11 cellular contexts compared by ENCODE assay signal in genomic region chr2:200419325-200419724, GRCh38.
A peak's percentile ranks its signal among the peaks of the same experiment; 100 is the strongest.
DNase-seq lines count a peak whose midpoint lies in the region; TF ChIP-seq lines count a peak whose summit lies in the region.
"Had no signal": no experiment of that assay in that cellular context is flagged by ENCODE, and none has a peak within 500 bp of the region (broad histone marks: within the 10 kb centered on the region; RNA-seq: fewer than 3 reads in every experiment).

No MANE protein-coding gene starts in this region.

- POLR2A ChIA-PET in CD4-positive, alpha-beta memory T cell (lab: Charles Lee; ENCODE audit: partially characterized antibody), result interaction anchor here (0.7 kb wide), 1 partner anchor 62 kb away, joined by 3 read pairs; no protein-coding TSS in a partner anchor

- no peak overlapping the region for H4K91ac ChIP-seq in H9 (ENCODE audit: insufficient read length, low read depth, low read length)

- no peaks in the 10 kb centered on the region for H3K4me1 ChIP-seq in H9 (ENCODE audit: insufficient read depth, low read length)
- no peaks in the 10 kb centered on the region for H3K4me1 ChIP-seq in endodermal cell (ENCODE audit: control insufficient read depth, insufficient read depth, low read length)
- no peaks in the 10 kb centered on the region for H3K4me1 ChIP-seq in CD4-positive, alpha-beta memory T cell (ENCODE audit: insufficient read depth, low read length)

- no peak overlapping the region for H2BK20ac ChIP-seq in H9 (ENCODE audit: low read depth, low read length, poor library complexity, severe bottlenecking)

- no peak overlapping the region for H4K5ac ChIP-seq in H9 (ENCODE audit: insufficient read length, low read depth, low read length)

- no peak overlapping the region for H4K8ac ChIP-seq in H9 (replicated peaks; ENCODE audit: insufficient read length, low read depth, low read length)

- CTCF ChIA-PET in CD4-positive, alpha-beta memory T cell (lab: Charles Lee; ENCODE audit: partially characterized antibody), result no interaction called here

- H3K36me3 Mint-ChIP-seq in H9 (ENCODE audit: insufficient read depth in 1 of 3, low read depth in 3 of 3) (peaks cover 10 to 36% (median 16%) of the 10 kb centered on the region in 3 experiments; a peak in 6 of 7 replicates), endodermal cell (ENCODE audit: low read depth) (peaks cover 41% of the 10 kb centered on the region), progenitor cell of endocrine pancreas (ENCODE audit: insufficient read depth) (peaks cover 31% of the 10 kb centered on the region)
- H3K36me3 Mint-ChIP-seq in CD4-positive, alpha-beta memory T cell, result peaks cover 0 to 12% of the 10 kb centered on the region in 2 donors
- H3K36me3 Mint-ChIP-seq: IgD-negative memory B cell had no signal

- no peak overlapping the region for H2AFZ ChIP-seq in H9 (ENCODE audit: low read length)

- H2BK15ac ChIP-seq in H9 (ENCODE audit: low read depth, low read length), result no peak overlapping the region

- no peak overlapping the region for H2AK5ac ChIP-seq in H9 (ENCODE audit: insufficient read length, low read length)

- no peak overlapping the region for H3T11ph ChIP-seq in H9 (ENCODE audit: low read length)

- H3K14ac ChIP-seq in H9 (ENCODE audit: insufficient read depth, low read length), result no peak overlapping the region

- H3K9me3 ChIP-seq in H9 (ENCODE audit: control insufficient read depth, low read depth, low read length) (no peaks in the 10 kb centered on the region), endodermal cell (ENCODE audit: control insufficient read depth, low read length) (no peaks in the 10 kb centered on the region)
- no peaks in the 10 kb centered on the region for H3K9me3 ChIP-seq in CD4-positive, alpha-beta memory T cell (ENCODE audit: control insufficient read depth in 1 of 2, low read length in 2 of 2)
- H3K9me3 ChIP-seq: A549 had no signal

- H4K20me1 ChIP-seq in H9 (ENCODE audit: control insufficient read depth, insufficient read depth, insufficient read length), result no peaks in the 10 kb centered on the region

- no peak overlapping the region for H3K23ac ChIP-seq in H9 (ENCODE audit: insufficient read length, low read depth, low read length)

- no peak overlapping the region for H3K4me3 ChIP-seq in endodermal cell (ENCODE audit: low read length)
- no peak overlapping the region for H3K4me3 ChIP-seq in CD4-positive, alpha-beta memory T cell (ENCODE audit: low read length in 2 of 2)
- H3K4me3 ChIP-seq: A549 had no signal

- H3K4me2 ChIP-seq in H9 (ENCODE audit: insufficient read depth, insufficient read length, low read length), result no peak overlapping the region
- H3K4me2 ChIP-seq: A549 had no signal

- H3K27ac ChIP-seq in H9 (ENCODE audit: insufficient read length, low read depth, low read length) (no peak overlapping the region), endodermal cell (ENCODE audit: low read depth, low read length) (no peak overlapping the region)
- no peak overlapping the region for H3K27ac ChIP-seq in CD4-positive, alpha-beta memory T cell (ENCODE audit: low read depth, low read length)
- H3K27ac ChIP-seq: A549 had no signal

- no peaks in the 10 kb centered on the region for H3K23me2 ChIP-seq in H9 (ENCODE audit: insufficient read length, low read depth, low read length, poor library complexity, severe bottlenecking)

- H3K9me3 Mint-ChIP-seq in H9 (no peaks in the 10 kb centered on the region), endodermal cell (no peaks in the 10 kb centered on the region), progenitor cell of endocrine pancreas (ENCODE audit: low read depth) (no peaks in the 10 kb centered on the region)
- H3K9me3 Mint-ChIP-seq in CD4-positive, alpha-beta memory T cell, result no peaks in the 10 kb centered on the region
- H3K9me3 Mint-ChIP-seq: CD14-positive monocyte; CD8-positive, alpha-beta memory T cell; IgD-negative memory B cell had no signal

- H3K4me1 Mint-ChIP-seq in H9 (peaks cover 30 to 32% of the 10 kb centered on the region in 2 experiments), endodermal cell (no peaks in the 10 kb centered on the region), progenitor cell of endocrine pancreas (ENCODE audit: low read depth) (peaks cover 1% of the 10 kb centered on the region)
- no peaks in the 10 kb centered on the region for H3K4me1 Mint-ChIP-seq in CD4-positive, alpha-beta memory T cell
- H3K4me1 Mint-ChIP-seq: CD14-positive monocyte, IgD-negative memory B cell had no signal

- H3K18ac ChIP-seq in H9 (ENCODE audit: insufficient read length, low read depth, low read length), result no peak overlapping the region

- H3K9ac ChIP-seq in H9 (ENCODE audit: extremely low read depth, insufficient read length, low read length) (no peak overlapping the region), endodermal cell (ENCODE audit: extremely low read depth, low read length, poor library complexity, severe bottlenecking) (no peak overlapping the region)

- H3K4me3 Mint-ChIP-seq in H9 (no peak overlapping the region), endodermal cell (no peak overlapping the region), progenitor cell of endocrine pancreas (ENCODE audit: low read depth) (no peak overlapping the region)
- no peak overlapping the region for H3K4me3 Mint-ChIP-seq in CD4-positive, alpha-beta memory T cell
- H3K4me3 Mint-ChIP-seq: CD14-positive monocyte; CD8-positive, alpha-beta memory T cell; IgD-negative memory B cell had no signal

- peaks cover 43% of the 10 kb centered on the region for H3K36me3 ChIP-seq in endodermal cell (ENCODE audit: control insufficient read depth, insufficient read depth, low read length)
- no peaks in the 10 kb centered on the region for H3K36me3 ChIP-seq in CD4-positive, alpha-beta memory T cell (ENCODE audit: insufficient read depth, low read length)

- no peak overlapping the region for H2BK12ac ChIP-seq in H9 (ENCODE audit: insufficient read length, low read depth, low read length)

- no peaks in the 10 kb centered on the region for H3K79me2 ChIP-seq in H9 (ENCODE audit: insufficient read depth, low read length)

- H3K27ac Mint-ChIP-seq in H9, result peak overlapping the region; percentile 20 to 92 (median 34); a peak in 4 of 7 replicates
- peak overlapping the region; percentile 85 for H3K27ac Mint-ChIP-seq in endodermal cell
- peak overlapping the region; percentile 3 for H3K27ac Mint-ChIP-seq in progenitor cell of endocrine pancreas
- peak overlapping the region in 1 of 7 donors; percentile 60 for H3K27ac Mint-ChIP-seq in CD4-positive, alpha-beta memory T cell
- H3K27ac Mint-ChIP-seq: IgD-negative memory B cell had no signal

- no peaks in the 10 kb centered on the region for H3K79me1 ChIP-seq in H9 (ENCODE audit: insufficient read depth, low read depth, low read length, poor library complexity, severe bottlenecking)

- intact Hi-C loops in CD4-positive, alpha-beta memory T cell (cut with micrococcal nuclease), result no loop called here

- H3K4ac ChIP-seq in H9 (ENCODE audit: low read depth, low read length), result no peak overlapping the region

- no peak for TF ChIP-seq CTCF in H9 (conservative IDR thresholded peaks at IDR 0.05)
- no peak for TF ChIP-seq CTCF in endodermal cell (conservative IDR thresholded peaks at IDR 0.05)
- no peak for TF ChIP-seq CTCF in progenitor cell of endocrine pancreas (IDR thresholded peaks at IDR 0.05; ENCODE audit: unreplicated experiment)

- WGBS in H9 (ENCODE audit: extremely low coverage, insufficient read length, low lambda C conversion rate), result no CpG with 5 or more reads among the region's 9 CpGs
- 91 to 94% methylated on average over 8 to 9 of the region's 9 CpGs for WGBS in endodermal cell (ENCODE audit: insufficient coverage in 1 of 2, insufficient read length in 1 of 2), 2 experiments

- H3K56ac ChIP-seq in H9 (ENCODE audit: insufficient read length, low read depth, low read length), result no peak overlapping the region

- no peaks in the 10 kb centered on the region for H3K27me3 Mint-ChIP-seq in H9 (ENCODE audit: low read depth)
- no peaks in the 10 kb centered on the region for H3K27me3 Mint-ChIP-seq in endodermal cell (ENCODE audit: insufficient read depth)
- H3K27me3 Mint-ChIP-seq in progenitor cell of endocrine pancreas, result no peaks in the 10 kb centered on the region
- no peaks in the 10 kb centered on the region for H3K27me3 Mint-ChIP-seq in CD4-positive, alpha-beta memory T cell
- H3K27me3 Mint-ChIP-seq: CD8-positive, alpha-beta memory T cell; IgD-negative memory B cell had no signal

- H3K27me3 ChIP-seq in H9 (ENCODE audit: insufficient read depth, low read length) (no peaks in the 10 kb centered on the region), endodermal cell (ENCODE audit: control insufficient read depth, insufficient read depth, low read length, poor library complexity, severe bottlenecking) (no peaks in the 10 kb centered on the region)
- H3K27me3 ChIP-seq in CD4-positive, alpha-beta memory T cell (ENCODE audit: insufficient read depth, low read length), result no peaks in the 10 kb centered on the region

- no peak overlapping the region for H2BK120ac ChIP-seq in H9 (ENCODE audit: low read depth, low read length, poor library complexity, severe bottlenecking)

- no peak for DNase-seq in H9
- peak; percentile 41 for DNase-seq in NCI-H2227 treated with DMSO at 0.1 percent for 48 hours (lab: John Stamatoyannopoulos, UW)
- no peak for DNase-seq in endodermal cell
- no peak for DNase-seq in progenitor cell of endocrine pancreas (ENCODE audit: low spot score, unreplicated experiment)
- no peak for DNase-seq in CD4-positive, alpha-beta memory T cell
- no peak for DNase-seq in AG08396 (ENCODE audit: low spot score)
- DNase-seq in DMS 273 treated with DMSO at 0.1 percent for 48 hours (lab: John Stamatoyannopoulos, UW), result no peak
- DNase-seq: CD8-positive, alpha-beta memory T cell had no signal

- H2BK5ac ChIP-seq in H9 (ENCODE audit: insufficient read length, low read length), result no peak overlapping the region
